Comparison of ENCODE assay signal across 14 cellular contexts in the genomic region with DNA sequence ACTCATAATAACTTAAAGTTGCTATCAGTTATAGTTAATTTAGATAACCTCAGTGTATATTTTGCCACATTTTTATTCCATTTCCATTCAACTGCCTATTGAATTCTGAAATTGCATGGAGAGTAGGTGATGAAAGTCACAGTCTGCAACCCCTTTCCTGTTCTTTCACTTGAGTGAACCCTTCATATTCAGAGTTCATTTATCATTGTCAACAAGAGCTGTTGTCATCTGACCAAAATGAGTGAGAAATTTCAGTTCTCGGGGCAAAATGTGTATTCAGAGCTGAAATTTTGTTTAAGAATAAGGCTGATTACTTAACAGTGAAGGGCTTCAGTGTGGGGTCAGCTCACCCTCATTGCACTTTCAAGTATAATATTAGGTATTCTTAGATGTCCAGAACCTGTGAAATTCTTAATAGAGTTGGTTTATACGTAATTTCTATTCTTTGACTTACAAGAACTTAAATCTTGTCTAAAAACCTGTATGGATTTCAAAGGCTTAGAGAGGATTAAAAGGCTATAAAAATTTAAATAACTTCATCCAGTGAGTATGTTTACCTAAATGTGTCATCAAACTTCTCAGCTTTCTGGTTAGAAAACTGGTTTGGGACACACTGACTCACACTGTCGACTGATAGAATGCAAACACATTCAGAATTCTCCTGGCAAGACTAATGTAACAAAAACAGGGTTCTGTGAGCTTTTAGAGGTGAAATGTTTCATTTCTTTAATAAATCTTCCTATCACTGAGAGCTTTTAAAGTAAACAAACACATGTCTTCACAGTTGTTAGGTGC.
DNase-seq lines count a peak whose midpoint lies in the region; ATAC-seq and TF ChIP-seq lines count a peak whose summit lies in the region.
"Had no signal": no experiment of that assay in that cellular context is flagged by ENCODE, and none has a peak within 500 bp of the region (broad histone marks: within the 10 kb centered on the region; RNA-seq: fewer than 3 reads in every experiment).

No MANE protein-coding gene starts in this region.

- no peak overlapping the region for H3K9ac ChIP-seq in HCT116 (ENCODE audit: low read length)

- H3K4me3 Mint-ChIP-seq in osteocyte (ENCODE audit: unreplicated experiment): no peak overlapping the region
- H3K4me3 Mint-ChIP-seq: CD8-positive, alpha-beta memory T cell; central memory CD8-positive, alpha-beta T cell had no signal

- H2AFZ ChIP-seq in HCT116 (ENCODE audit: low read depth, low read length, poor library complexity, severe bottlenecking): no peak overlapping the region

- TF ChIP-seq EP300 in stomach (IDR thresholded peaks at IDR 0.05): no peak

- H3K4me2 ChIP-seq in HCT116 (ENCODE audit: low read length): peak overlapping the region; percentile 47

- peak overlapping the region; percentile 65 for H3K27ac Mint-ChIP-seq in osteocyte (ENCODE audit: unreplicated experiment)
- H3K27ac Mint-ChIP-seq: CD8-positive, alpha-beta memory T cell had no signal

- H3K27me3 Mint-ChIP-seq in osteocyte (ENCODE audit: unreplicated experiment): no peaks in the 10 kb centered on the region
- H3K27me3 Mint-ChIP-seq: CD8-positive, alpha-beta memory T cell; central memory CD8-positive, alpha-beta T cell had no signal

- peaks cover 2% of the 10 kb centered on the region for H3K36me3 Mint-ChIP-seq in osteocyte (ENCODE audit: unreplicated experiment)

- CTCF ChIA-PET in HCT116 (lab: Charles Lee) (no interaction called here), RWPE1 (lab: Yijun Ruan, JAX) (no interaction called here)

- 0 out of 2 replicates have a peak, but pooled peaks have one; percentile 5 for TF ChIP-seq RAD21 in HCT116 (IDR thresholded peaks at IDR 0.05; ENCODE audit: low read depth)

- peaks cover 11 to 18% of the 10 kb centered on the region in 2 experiments for H3K4me1 ChIP-seq in HCT116 (ENCODE audit: control insufficient read depth in 1 of 2, insufficient read depth in 2 of 2, low read length in 2 of 2)
- H3K4me1 ChIP-seq in stomach: peaks cover 0 to 9% (median 3%) of the 10 kb centered on the region in 4 donors
- H3K4me1 ChIP-seq: right lobe of liver, uterus had no signal

- peak; percentile 68 for ATAC-seq in HCT116

- no peak for TF ChIP-seq POLR2A in HCT116 (IDR thresholded peaks at IDR 0.05; ENCODE audit: borderline replicate concordance, extremely low read depth, insufficient read depth, insufficient read length)
- no peak for TF ChIP-seq POLR2A in stomach (IDR thresholded peaks at IDR 0.05)

- POLR2A ChIA-PET in HCT116 (lab: Charles Lee): no interaction called here
- POLR2A ChIA-PET in RWPE1 (lab: Yijun Ruan, JAX; ENCODE audit: low non-redundant PET): no interaction called here

- RAD21 ChIA-PET in HCT116 (lab: Charles Lee; ENCODE audit: low non-redundant PET in 1 of 2, low total read pairs in 2 of 2, uncharacterized antibody in 2 of 2, unreplicated experiment in 2 of 2): no interaction called here

- H3K9me3 ChIP-seq in HCT116 (ENCODE audit: control insufficient read depth in 1 of 2, insufficient read depth in 1 of 2, low read depth in 1 of 2, low read length in 2 of 2) (no peaks in the 10 kb centered on the region), stomach (no peaks in the 10 kb centered on the region)
- H3K9me3 ChIP-seq: heart right ventricle, right lobe of liver, uterus had no signal

- TF ChIP-seq CTCF in HCT116 (IDR thresholded peaks at IDR 0.05 in 2 of 3, conservative IDR thresholded peaks at IDR 0.05 in 1 of 3; ENCODE audit: borderline replicate concordance in 1 of 3, insufficient read depth in 1 of 3, low read depth in 2 of 3, low read length in 2 of 3) (no peak), RWPE1 (conservative IDR thresholded peaks at IDR 0.05; ENCODE audit: low read depth) (no peak), osteocyte (IDR thresholded peaks at IDR 0.05) (no peak), stomach (IDR thresholded peaks at IDR 0.05) (no peak)

- H3K9me3 Mint-ChIP-seq in osteocyte (ENCODE audit: unreplicated experiment): no peaks in the 10 kb centered on the region
- H3K9me3 Mint-ChIP-seq: CD8-positive, alpha-beta memory T cell; central memory CD8-positive, alpha-beta T cell had no signal

- H3K9me2 ChIP-seq in HCT116 (ENCODE audit: insufficient read depth): no peaks in the 10 kb centered on the region

- WGBS in stomach, 5 donors: 57 to 70% (median 62%) methylated on average over 3 of the region's 3 CpGs

- peaks cover 14% of the 10 kb centered on the region for H3K4me1 Mint-ChIP-seq in osteocyte (ENCODE audit: unreplicated experiment)
- H3K4me1 Mint-ChIP-seq: CD8-positive, alpha-beta memory T cell; central memory CD8-positive, alpha-beta T cell had no signal

- no peaks in the 10 kb centered on the region for H4K20me1 ChIP-seq in HCT116 (ENCODE audit: insufficient read depth)

- H3K4me3 ChIP-seq in HCT116 (replicated peaks in 1 of 2; ENCODE audit: low read depth in 1 of 2, low read length in 2 of 2) (no peak overlapping the region), stomach (no peak overlapping the region)
- H3K4me3 ChIP-seq: heart right ventricle, right lobe of liver, uterus had no signal

- DNase-seq in HCT116 (ENCODE audit: low read depth, low spot score) (no peak), RWPE1 (ENCODE audit: low spot score) (peak; percentile 36), fibroblast of gingiva (ENCODE audit: low read depth) (peak; percentile 52), osteocyte (ENCODE audit: extremely low spot score, unreplicated experiment) (no peak), T1000 (lab: John Stamatoyannopoulos, UW) (no peak), retina (no peak), stomach (no peak)
- DNase-seq in activated CD4-positive, CD25-positive, alpha-beta regulatory T cell (lab: John Stamatoyannopoulos, UW): no peak
- DNase-seq: CD8-positive, alpha-beta memory T cell; heart right ventricle; NCI-H1436 treated with DMSO at 0.1 percent for 48 hours; right lobe of liver; uterus had no signal

- H3K27ac ChIP-seq in HCT116 (ENCODE audit: low read depth, low read length): peak overlapping the region; percentile 26; the same call in 1 of the 2 replicates
- no peak overlapping the region for H3K27ac ChIP-seq in RWPE1
- peak overlapping the region in 2 of 5 donors; percentile 23 to 26 for H3K27ac ChIP-seq in stomach
- H3K27ac ChIP-seq: heart right ventricle had no signal

- no peaks in the 10 kb centered on the region for H3K27me3 ChIP-seq in HCT116 (ENCODE audit: insufficient read depth, low read length)
- H3K27me3 ChIP-seq in stomach: no peaks in the 10 kb centered on the region
- H3K27me3 ChIP-seq: heart right ventricle, right lobe of liver, uterus had no signal

- H3K79me2 ChIP-seq in HCT116 (ENCODE audit: insufficient read depth, low read length): peaks cover 5% of the 10 kb centered on the region; the same call in 1 of the 2 replicates

- intact Hi-C loops in HCT116 (cut with micrococcal nuclease): no loop called here
- intact Hi-C loops in stomach (cut with DNase I; ENCODE audit: low total_unique reads): no loop called here

- H3K36me3 ChIP-seq in HCT116 (ENCODE audit: control insufficient read depth in 1 of 2, insufficient read depth in 2 of 2, low read length in 2 of 2): no peaks in the 10 kb centered on the region
- H3K36me3 ChIP-seq in stomach: no peaks in the 10 kb centered on the region
- H3K36me3 ChIP-seq: heart right ventricle, right lobe of liver, uterus had no signal

- no TSS peak for BruUV-seq in HCT116 (replicated peaks; lab: Mats Ljungman, UMichigan)

TF ChIP-seq in HCT116, 20 proteins besides CTCF, POLR2A, EP300 and RAD21:
- TF ChIP-seq ELF1 (IDR thresholded peaks at IDR 0.05; ENCODE audit: borderline replicate concordance, low read depth): no peak
- 0 out of 2 replicates have a peak, but pooled peaks have one; percentile 41 for TF ChIP-seq CBX3 (IDR thresholded peaks at IDR 0.05; ENCODE audit: low read depth)
- no peak for TF ChIP-seq ZFX (IDR thresholded peaks at IDR 0.05)
- TF ChIP-seq CEBPB (IDR thresholded peaks at IDR 0.05; ENCODE audit: low read depth): 0 out of 2 replicates have a peak, but pooled peaks have one; percentile 37
- TF ChIP-seq JUND (IDR thresholded peaks at IDR 0.05): peak; percentile 61
- TF ChIP-seq FOSL1 (IDR thresholded peaks at IDR 0.05; ENCODE audit: low read depth): peak; percentile 72
- peak; percentile 57 for TF ChIP-seq SP1 (IDR thresholded peaks at IDR 0.05; ENCODE audit: low read depth)

Comparison
In these comparisons a context has a peak if more than half of its experiments do, and no peak if none do; other contexts are left out.
1. DNase-seq: peak in RWPE1 (single experiment) and fibroblast of gingiva (single experiment); none in HCT116 (single experiment), osteocyte (single experiment), T1000 (single experiment), retina (single experiment), stomach (single experiment) and activated CD4-positive, CD25-positive, alpha-beta regulatory T cell (0 of 4).